ENCODE assay signal across 16 cellular contexts in genomic region chr10:10233256-10233655, GRCh38.
"Had no signal": no experiment of that assay in that cellular context is flagged by ENCODE, and none has a peak within 500 bp of the region (broad histone marks: within the 10 kb centered on the region; RNA-seq: fewer than 3 reads in every experiment).

No MANE protein-coding gene starts in this region.

- DNase-seq: activated B cell treated with CpG ODN at 0.5 μM for 24 hours; activated CD4-positive, alpha-beta T cell treated with anti-CD3 and anti-CD28 coated beads, Interleukin-2, amount 50 U/mL, for 1 hour; activated naive CD4-positive, alpha-beta T cell treated with anti-CD3 and anti-CD28 coated beads, Interleukin-2, amount 10 ng/mL, durations not matched to agents 7 days and 5 days; activated T-cell treated with anti-CD3 and anti-CD28 coated beads for 4 hours; adrenal gland; effector CD8-positive, alpha-beta T cell; glutamatergic neuron; mammary epithelial cell; mucosa of descending colon; naive thymus-derived CD8-positive, alpha-beta T cell; right lobe of liver; SK-N-SH had no signal

- ATAC-seq: activated T-helper 17 cell treated with anti-CD3 and anti-CD28 coated beads, Interleukin-2, amount 50 U/mL, for 72 hours; mucosa of descending colon; naive thymus-derived CD8-positive, alpha-beta T cell; right lobe of liver; stimulated activated memory B cell treated with anti-CD40 and anti-IgM and Interleukin-4, amounts not matched to agents 10 μg/mL and 1 μg/mL and 100 μg/mL, for 72 hours had no signal

- H3K27me3 ChIP-seq: adrenal gland, right lobe of liver, tibial nerve had no signal

- H3K9me3 ChIP-seq: adrenal gland, mucosa of descending colon, right lobe of liver had no signal

- H3K4me1 ChIP-seq: adrenal gland, right lobe of liver, tibial nerve had no signal

- H3K36me3 ChIP-seq: adrenal gland, right lobe of liver, tibial nerve had no signal

- H3K27ac ChIP-seq: adrenal gland, epithelial cell of prostate, right lobe of liver, tibial nerve had no signal

- H3K4me3 ChIP-seq: adrenal gland, mucosa of descending colon, right lobe of liver, tibial nerve had no signal

- H3K4me2 ChIP-seq: SK-N-SH had no signal
